Comparison of ENCODE assay signal across 18 cellular contexts in the genomic region with DNA sequence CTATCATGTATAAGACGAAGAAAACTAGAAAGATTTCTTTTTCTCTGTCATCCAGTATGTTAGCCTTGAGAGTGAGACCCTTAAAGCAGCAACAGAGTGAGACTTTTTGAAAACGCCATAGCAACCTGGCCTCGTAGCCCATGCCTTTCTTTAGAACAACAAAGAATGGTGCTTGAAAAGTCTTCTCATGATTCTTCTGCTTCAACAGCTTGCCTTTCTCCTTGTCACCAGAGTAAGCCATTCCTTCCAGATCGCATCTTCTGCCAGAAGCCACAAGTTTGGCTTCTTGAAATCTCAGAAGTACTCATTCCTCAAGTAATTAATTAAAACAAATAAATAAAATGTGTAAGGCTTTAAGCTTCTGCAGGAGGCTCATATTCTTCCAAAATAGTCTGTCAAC.
"Had no signal": no experiment of that assay in that cellular context is flagged by ENCODE, and none has a peak within 500 bp of the region (broad histone marks: within the 10 kb centered on the region; RNA-seq: fewer than 3 reads in every experiment).

No MANE protein-coding gene starts in this region.

- H3K27me3 Mint-ChIP-seq: activated CD8-positive, alpha-beta memory T cell treated with anti-CD3 and anti-CD28 coated beads, Interleukin-2, amount 10 ng/mL, durations not matched to agents 7 days and 5 days; activated T-cell treated with anti-CD3 and anti-CD28 coated beads, Interleukin-2, amount 50 U/mL, for 24 hours; memory B cell had no signal

- H3K4me3 Mint-ChIP-seq: activated CD8-positive, alpha-beta memory T cell treated with anti-CD3 and anti-CD28 coated beads, Interleukin-2, amount 10 ng/mL, durations not matched to agents 7 days and 5 days; activated T-cell treated with anti-CD3 and anti-CD28 coated beads, Interleukin-2, amount 50 U/mL, for 24 hours; memory B cell; natural killer cell treated with Interleukin-12 subunit alpha and Interleukin-12 subunit beta and Interleukin-15 and Interleukin-18, amount 100 ng/mL, for 72 hours had no signal

- H3K9me3 ChIP-seq: pancreas, SJSA1, transverse colon had no signal

- FAIRE-seq: pancreas had no signal

- H3K36me3 ChIP-seq: cardiac muscle cell, pancreas, SJSA1, transverse colon had no signal

- H3K4me1 ChIP-seq: pancreas, SJSA1 had no signal

- H3K27ac ChIP-seq: cardiac muscle cell, pancreas, SJSA1, skin epidermis, transverse colon had no signal

- H3K36me3 Mint-ChIP-seq: activated CD8-positive, alpha-beta memory T cell treated with anti-CD3 and anti-CD28 coated beads, Interleukin-2, amount 10 ng/mL, durations not matched to agents 7 days and 5 days; activated naive CD4-positive, alpha-beta T cell treated with anti-CD3 and anti-CD28 coated beads, Interleukin-2, amount 50 U/mL, for 72 hours; memory B cell; natural killer cell treated with Interleukin-12 subunit alpha and Interleukin-12 subunit beta and Interleukin-15 and Interleukin-18, amount 100 ng/mL, for 72 hours had no signal

- H3K27me3 ChIP-seq: cardiac muscle cell, pancreas, SJSA1, transverse colon had no signal

- H3K4me1 Mint-ChIP-seq: activated CD8-positive, alpha-beta memory T cell treated with anti-CD3 and anti-CD28 coated beads, Interleukin-2, amount 10 ng/mL, durations not matched to agents 7 days and 5 days; memory B cell had no signal

- H3K4me3 ChIP-seq: cardiac muscle cell, pancreas, SJSA1, skin epidermis, transverse colon had no signal

- H3K27ac Mint-ChIP-seq: activated CD8-positive, alpha-beta memory T cell treated with anti-CD3 and anti-CD28 coated beads, Interleukin-2, amount 10 ng/mL, durations not matched to agents 7 days and 5 days; activated naive CD4-positive, alpha-beta T cell treated with anti-CD3 and anti-CD28 coated beads, Interleukin-2, amount 50 U/mL, for 72 hours; activated T-cell treated with anti-CD3 and anti-CD28 coated beads, Interleukin-2, amount 50 U/mL, for 24 hours; memory B cell; natural killer cell treated with Interleukin-12 subunit alpha and Interleukin-12 subunit beta and Interleukin-15 and Interleukin-18, amount 100 ng/mL, for 72 hours had no signal

- ATAC-seq: activated CD4-positive, CD25-positive, alpha-beta regulatory T cell treated with anti-CD3 and anti-CD28 coated beads, Interleukin-2, amount 50 U/mL, for 24 hours; activated CD8-positive, alpha-beta memory T cell treated with anti-CD3 and anti-CD28 coated beads, Interleukin-2, amount 10 ng/mL, durations not matched to agents 7 days and 5 days; activated naive CD4-positive, alpha-beta T cell treated with anti-CD3 and anti-CD28 coated beads, Interleukin-2, amount 50 U/mL, for 72 hours; left colon; natural killer cell treated with Interleukin-12 subunit alpha and Interleukin-12 subunit beta and Interleukin-15 and Interleukin-18, amount 100 ng/mL, for 72 hours; pancreas had no signal

- DNase-seq: activated CD4-positive, alpha-beta T cell treated with anti-CD3 and anti-CD28 coated beads, Interleukin-2, amount 50 U/mL, for 4 hours; activated CD8-positive, alpha-beta memory T cell treated with anti-CD3 and anti-CD28 coated beads, Interleukin-2, amount 10 ng/mL, durations not matched to agents 7 days and 5 days; activated effector memory CD4-positive, alpha-beta T cell treated with Interleukin-2 at 50 U/mL for 16 hours; activated T-cell treated with anti-CD3 and anti-CD28 coated beads, Interleukin-2, amount 50 U/mL, for 24 hours; cortex of kidney; effector memory CD4-positive, alpha-beta T cell; erythroblast; left colon; pancreas; SW 1271; transverse colon had no signal

- H3K9me3 Mint-ChIP-seq: activated naive CD4-positive, alpha-beta T cell treated with anti-CD3 and anti-CD28 coated beads, Interleukin-2, amount 50 U/mL, for 72 hours; activated T-cell treated with anti-CD3 and anti-CD28 coated beads, Interleukin-2, amount 50 U/mL, for 24 hours; memory B cell had no signal
